ENCODE assay signal across 18 cellular contexts in the genomic region with DNA sequence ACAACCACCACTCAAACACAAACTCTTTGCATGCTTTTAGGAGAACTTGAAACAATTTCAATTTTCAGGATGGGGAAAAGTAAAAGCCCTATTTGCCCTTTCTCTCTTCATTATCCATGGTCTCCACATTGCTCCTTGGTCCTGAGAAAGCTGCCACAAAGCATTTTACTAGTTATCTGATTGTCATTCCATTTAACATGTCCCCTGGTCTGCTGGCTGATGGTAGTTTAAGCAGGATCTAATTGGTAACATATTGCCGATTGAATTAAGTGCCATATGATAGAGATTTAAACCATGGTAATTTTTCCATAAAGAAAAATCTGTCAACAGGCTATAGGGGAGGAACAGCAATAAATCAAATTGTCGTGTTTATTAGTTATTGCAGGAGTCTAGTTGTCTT. TPM values are rescaled to one million over a fixed set of nuclear protein-coding genes. Genes with fewer than 3 reads are reported as not detected.
"Had no signal": no experiment of that assay in that cellular context is flagged by ENCODE, and none has a peak within 500 bp of the region (broad histone marks: within the 10 kb centered on the region; RNA-seq: fewer than 3 reads in every experiment).

No MANE protein-coding gene starts in this region.

- H3K4me1 Mint-ChIP-seq: brain had no signal

- ATAC-seq: effector memory CD8-positive, alpha-beta T cell; gastrocnemius medialis had no signal

- H3K36me3 ChIP-seq: gastrocnemius medialis, left ventricle myocardium inferior, tibial artery, uterus had no signal

- H3K27me3 ChIP-seq: gastrocnemius medialis, tibial artery, uterus had no signal

- H3K4me3 ChIP-seq: gastrocnemius medialis, left ventricle myocardium inferior, tibial artery, uterus had no signal

- H3K9me3 Mint-ChIP-seq: activated CD4-positive, alpha-beta memory T cell treated with anti-CD3 and anti-CD28 coated beads, Interleukin-2, amount 10 ng/mL, durations not matched to agents 7 days and 5 days; central memory CD8-positive, alpha-beta T cell had no signal

- H3K9me3 ChIP-seq: gastrocnemius medialis, left ventricle myocardium inferior, tibial artery, uterus had no signal

- H3K36me3 Mint-ChIP-seq: activated naive CD8-positive, alpha-beta T cell; brain had no signal

- H3K27ac Mint-ChIP-seq: activated CD4-positive, alpha-beta memory T cell treated with anti-CD3 and anti-CD28 coated beads, Interleukin-2, amount 10 ng/mL, durations not matched to agents 7 days and 5 days; activated naive CD8-positive, alpha-beta T cell; brain; effector memory CD8-positive, alpha-beta T cell had no signal

- H3K27me3 Mint-ChIP-seq: activated naive CD8-positive, alpha-beta T cell had no signal

- H3K4me3 Mint-ChIP-seq: activated CD4-positive, alpha-beta memory T cell treated with anti-CD3 and anti-CD28 coated beads, Interleukin-2, amount 10 ng/mL, durations not matched to agents 7 days and 5 days; activated naive CD8-positive, alpha-beta T cell; brain; central memory CD8-positive, alpha-beta T cell; effector memory CD8-positive, alpha-beta T cell had no signal

- DNase-seq: activated CD4-positive, alpha-beta memory T cell treated with anti-CD3 and anti-CD28 coated beads, Interleukin-2, amount 10 ng/mL, durations not matched to agents 7 days and 5 days; activated CD4-positive, CD25-positive, alpha-beta regulatory T cell treated with anti-CD3 and anti-CD28 coated beads, Interleukin-2, amount 50 U/mL, for 72 hours; activated gamma-delta T cell; activated T-cell treated with anti-CD3 and anti-CD28 coated beads, Interleukin-2, amount 50 U/mL, for 48 hours; amygdala; effector memory CD8-positive, alpha-beta T cell; gastrocnemius medialis; left ventricle myocardium inferior; mesenchymal stem cell; stimulated activated CD4-positive, alpha-beta T cell treated with anti-CD3 and anti-CD28 coated beads, Interleukin-4, amount 100 ng/mL, for 1 hour; tibial artery; uterus had no signal

- H3K27ac ChIP-seq: epithelial cell of prostate, gastrocnemius medialis, left ventricle myocardium inferior, tibial artery, uterus had no signal

- H3K4me1 ChIP-seq: gastrocnemius medialis, left ventricle myocardium inferior, tibial artery, uterus had no signal

RNA-seq across cellular contexts. Expression of gene AFF3, which starts 3.3 kb away (rescaled TPM):
- total RNA-seq: pulmonary artery endothelial cell had no signal
- polyA plus RNA-seq: keratinocyte had no signal
